Comparison of ENCODE assay signal across 1 cellular context in genomic region chr13:110557610-110558305, GRCh38.
TF ChIP-seq lines count a peak whose summit lies in the region.

No MANE protein-coding gene starts in this region.

TF ChIP-seq in H1, 55 proteins besides CTCF, POLR2A, EP300 and RAD21:
- TF ChIP-seq POLR2AphosphoS5 (IDR thresholded peaks at IDR 0.05; ENCODE audit: low read depth, low read length) (no peak), ZNF274 (IDR thresholded peaks at IDR 0.05; ENCODE audit: borderline replicate concordance, extremely low read depth, low read length) (no peak), FOSL1 (IDR thresholded peaks at IDR 0.05; ENCODE audit: insufficient read depth, low read depth, low read length) (no peak), POU5F1 (IDR thresholded peaks at IDR 0.05; ENCODE audit: low read depth, low read length) (no peak), RBBP5 (IDR thresholded peaks at IDR 0.05; ENCODE audit: borderline replicate concordance, low read depth, low read length) (no peak), SIRT6 (IDR thresholded peaks at IDR 0.05; ENCODE audit: low read length) (no peak), BACH1 (IDR thresholded peaks at IDR 0.05; ENCODE audit: low read length) (no peak), MAX (IDR thresholded peaks at IDR 0.05) (no peak), CHD7 (IDR thresholded peaks at IDR 0.05; ENCODE audit: insufficient replicate concordance, low read length) (no peak), SAP30 (IDR thresholded peaks at IDR 0.05; ENCODE audit: insufficient read depth, insufficient replicate concordance, low read length) (no peak), MAFK (IDR thresholded peaks at IDR 0.05; ENCODE audit: low read depth, low read length) (no peak), SUZ12 (IDR thresholded peaks at IDR 0.05; ENCODE audit: low read length) (no peak), SIN3A (conservative IDR thresholded peaks at IDR 0.05 in 1 of 2, IDR thresholded peaks at IDR 0.05 in 1 of 2; ENCODE audit: low read depth in 1 of 2, low read length in 2 of 2) (no peak), PHF8 (conservative IDR thresholded peaks at IDR 0.05; ENCODE audit: low read depth, low read length) (no peak), RFX5 (IDR thresholded peaks at IDR 0.05; ENCODE audit: borderline replicate concordance, low read depth, low read length) (no peak), CTBP2 (IDR thresholded peaks at IDR 0.05; ENCODE audit: borderline replicate concordance, insufficient read depth, insufficient read length, low read length) (no peak), SRF (IDR thresholded peaks at IDR 0.05; ENCODE audit: low read depth, low read length) (no peak), CBX8 (IDR thresholded peaks at IDR 0.05; ENCODE audit: borderline replicate concordance, low read depth, low read length) (no peak)
